ENCODE assay signal across 8 cellular contexts in the genomic region with DNA sequence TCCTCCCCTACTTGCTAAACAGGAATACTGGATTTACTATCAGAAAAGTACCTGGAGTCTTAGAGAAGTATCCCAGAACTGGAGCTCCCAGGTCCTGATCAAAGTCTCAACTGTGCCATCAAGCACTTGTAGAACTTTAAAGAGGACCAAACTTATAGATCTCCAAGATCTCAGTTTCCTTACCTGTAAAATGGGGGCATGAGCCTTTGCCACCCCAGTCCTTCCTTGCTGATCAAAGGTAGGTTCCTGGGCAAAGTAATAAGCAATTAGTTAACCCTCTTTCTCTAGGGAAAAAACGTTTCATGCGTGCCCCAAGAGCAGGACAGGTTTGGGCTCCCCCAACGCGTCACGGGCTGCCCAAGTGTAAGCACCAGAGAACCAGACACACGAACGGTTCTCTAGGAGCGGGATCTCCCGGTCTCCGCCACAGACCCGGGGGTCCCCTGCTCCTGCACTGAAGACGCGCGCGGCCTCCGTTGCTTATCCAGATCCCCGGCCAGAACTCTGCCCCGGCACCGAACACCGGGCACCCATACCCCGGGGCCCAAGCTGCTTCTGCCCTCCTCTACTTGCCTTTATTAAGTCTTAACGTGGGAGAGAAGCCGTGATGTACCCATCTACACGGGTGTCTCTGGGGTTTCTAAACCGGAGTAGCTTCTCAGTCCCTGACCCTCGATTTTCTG. TPM values are rescaled to one million over a fixed set of nuclear protein-coding genes. Genes with fewer than 3 reads are reported as not detected.
A peak's percentile ranks its signal among the peaks of the same experiment; 100 is the strongest.
DNase-seq lines count a peak whose midpoint lies in the region; ATAC-seq and TF ChIP-seq lines count a peak whose summit lies in the region.

No MANE protein-coding gene starts in this region.

- H3K36me3 ChIP-seq in GM23248 (ENCODE audit: low read depth) (no peaks in the 10 kb centered on the region), prostate gland (no peaks in the 10 kb centered on the region)

- peak overlapping the region; percentile 84 for H3K4me3 ChIP-seq in AG04449 (ENCODE audit: low read depth, low read length)
- peak overlapping the region; percentile 87 for H3K4me3 ChIP-seq in GM23248
- peak overlapping the region; percentile 45 to 50 for H3K4me3 ChIP-seq in prostate gland

- POLR2A ChIA-PET in AG04449 (lab: Yijun Ruan, JAX), result interaction anchor here (0.6 kb wide), 1 partner anchor 92 kb away, joined by 3 read pairs; no protein-coding TSS in a partner anchor
- POLR2A ChIA-PET in activated B cell treated with CpG ODN at 0.5 μM for 24 hours (lab: Charles Lee), result no interaction called here

- H2AFZ ChIP-seq in GM23248, result peak overlapping the region; percentile 94

- no peak for DNase-seq in AG04449 (ENCODE audit: low read depth, low spot score)
- DNase-seq in GM23248, result peak; percentile 63
- no peak for DNase-seq in activated B cell treated with CpG ODN at 0.5 μM for 24 hours
- DNase-seq in Right ventricle myocardium superior, result peak; percentile 51
- DNase-seq in prostate gland (ENCODE audit: low spot score), result peak; percentile 20
- DNase-seq in SHP77 treated with DMSO at 0.1 percent for 48 hours (lab: John Stamatoyannopoulos, UW), result no peak

- no peaks in the 10 kb centered on the region for H3K27me3 ChIP-seq in GM23248 (replicated peaks; ENCODE audit: insufficient read depth)
- H3K27me3 ChIP-seq in prostate gland (replicated peaks; ENCODE audit: insufficient read depth), result no peaks in the 10 kb centered on the region

- no peaks in the 10 kb centered on the region for H3F3A ChIP-seq in GM23248 (ENCODE audit: insufficient read depth)

- no peak for TF ChIP-seq POLR2A in prostate gland (IDR thresholded peaks at IDR 0.05)

- no peaks in the 10 kb centered on the region for H4K20me1 ChIP-seq in GM23248 (ENCODE audit: insufficient read depth)

- TF ChIP-seq CTCF in AG04449 (IDR thresholded peaks at IDR 0.05; ENCODE audit: insufficient read depth, low read length, missing control alignments) (no peak), activated B cell treated with CpG ODN at 0.5 μM for 24 hours (IDR thresholded peaks at IDR 0.05) (no peak), prostate gland (IDR thresholded peaks at IDR 0.05) (no peak)

- intact Hi-C loops in activated B cell treated with CpG ODN at 0.5 μM for 24 hours (cut with micrococcal nuclease), result no loop called here
- intact Hi-C loops in Right ventricle myocardium superior (cut with DNase I), result no loop called here
- intact Hi-C loops in prostate gland (cut with DNase I), result no loop called here

- 2% methylated on average over 25 to 26 of the region's 26 CpGs for WGBS in GM23248 (ENCODE audit: low coverage in 1 of 2, low lambda C conversion rate in 2 of 2, missing lambda C conversion rate in 2 of 2), 2 experiments
- WGBS in prostate gland, result 2% methylated on average over 26 of the region's 26 CpGs

- no peaks in the 10 kb centered on the region for H3K9me2 ChIP-seq in GM23248 (ENCODE audit: insufficient read depth)

- ATAC-seq in activated B cell treated with CpG ODN at 0.5 μM for 24 hours (ENCODE audit: low read depth) (no peak), Right ventricle myocardium superior (ENCODE audit: poor library complexity) (peak; percentile 55), GM21367 (IDR thresholded peaks at IDR 0.05; ENCODE audit: unreplicated experiment) (no peak), GM18867 (IDR thresholded peaks at IDR 0.05; ENCODE audit: unreplicated experiment) (no peak)

- H3K4me2 ChIP-seq in GM23248 (ENCODE audit: unreplicated experiment), result peak overlapping the region; percentile 72

- peak overlapping the region; percentile 76 for H3K27ac ChIP-seq in GM23248
- H3K27ac ChIP-seq in prostate gland, result peak overlapping the region; percentile 65 to 76

- H3K79me2 ChIP-seq in GM23248 (ENCODE audit: insufficient read depth), result peaks cover 8% of the 10 kb centered on the region; the same call in 1 of the 2 replicates

- peaks cover 35% of the 10 kb centered on the region for H3K27me3 Mint-ChIP-seq in activated B cell treated with CpG ODN at 0.5 μM for 24 hours

- H3K27ac Mint-ChIP-seq in activated B cell treated with CpG ODN at 0.5 μM for 24 hours, result no peak overlapping the region

- H3K4me3 Mint-ChIP-seq in activated B cell treated with CpG ODN at 0.5 μM for 24 hours, result peak overlapping the region; percentile 69

- H3K9me3 Mint-ChIP-seq in activated B cell treated with CpG ODN at 0.5 μM for 24 hours, result no peaks in the 10 kb centered on the region

- no peaks in the 10 kb centered on the region for H3K36me3 Mint-ChIP-seq in activated B cell treated with CpG ODN at 0.5 μM for 24 hours (ENCODE audit: low read depth)

- peak overlapping the region; percentile 85 for H3K9ac ChIP-seq in GM23248

- no peaks in the 10 kb centered on the region for H3K9me3 ChIP-seq in GM23248 (ENCODE audit: low read depth)
- no peaks in the 10 kb centered on the region for H3K9me3 ChIP-seq in prostate gland

- CTCF ChIA-PET in AG04449 (lab: Yijun Ruan, JAX) (interaction anchor here (1.4 to 2.9 kb wide), 3 partner anchors 26 to 262 kb away, joined by 3 to 15 read pairs (median 7); no protein-coding TSS in a partner anchor), activated B cell treated with CpG ODN at 0.5 μM for 24 hours (lab: Charles Lee) (no interaction called here)

- in situ Hi-C loops in GM23248 (cut with MboI), result no loop called here

- H3K4me1 Mint-ChIP-seq in activated B cell treated with CpG ODN at 0.5 μM for 24 hours, result peaks cover 11% of the 10 kb centered on the region

- H3K4me1 ChIP-seq in GM23248 (ENCODE audit: insufficient read depth), result peaks cover 5% of the 10 kb centered on the region
- H3K4me1 ChIP-seq in prostate gland (replicated peaks), result no peaks in the 10 kb centered on the region

RNA-seq across cellular contexts. Expression of gene ZNF214, which starts 0.5 kb away (rescaled TPM):
- total RNA-seq in GM23248 (2014; rRNA removed; shearing (Covaris generic)), result 1.3 and 2.1 TPM in 2 replicates
- 1.3 and 2.4 TPM in 2 replicates for polyA plus RNA-seq in GM23248 (2016; fragmentation: Nextera tagmentation; extraction: Ambion mirVana)
- not detected in 2 replicates for total RNA-seq in activated B cell treated with CpG ODN at 0.5 μM for 24 hours
- 1.9 TPM for total RNA-seq in Right ventricle myocardium superior
- 1 to 10 TPM; 3.1 to 3.6 TPM for total RNA-seq in prostate gland

RNA-seq across cellular contexts. Expression of gene NLRP14, which starts 0.6 kb away (rescaled TPM):
- not detected in 2 replicates for total RNA-seq in GM23248 (2014; rRNA removed; shearing (Covaris generic))
- 0.13 TPM in 1 of 2 replicates, not detected in the other for polyA plus RNA-seq in GM23248 (2016; fragmentation: Nextera tagmentation; extraction: Ambion mirVana)
- total RNA-seq in activated B cell treated with CpG ODN at 0.5 μM for 24 hours, result 0.11 and 0.12 TPM in 2 replicates
- total RNA-seq in Right ventricle myocardium superior, result not detected
- total RNA-seq in prostate gland, result 1 to 10 TPM in 1 of 2 donors, under 1 TPM in 1; 0.27 to 1.1 TPM

Comparison
In these comparisons a context has a peak if more than half of its experiments do, and no peak if none do; other contexts are left out.
1. DNase-seq: peak in GM23248 (single experiment), Right ventricle myocardium superior (single experiment) and prostate gland (single experiment); none in AG04449 (single experiment), activated B cell treated with CpG ODN at 0.5 μM for 24 hours (single experiment) and SHP77 treated with DMSO at 0.1 percent for 48 hours (single experiment).
2. Peak in every context shown above with its lines, with median percentiles within 50 percentile points of each other: H3K4me3 ChIP-seq.